Comparison of ENCODE assay signal across 8 cellular contexts in the genomic region with DNA sequence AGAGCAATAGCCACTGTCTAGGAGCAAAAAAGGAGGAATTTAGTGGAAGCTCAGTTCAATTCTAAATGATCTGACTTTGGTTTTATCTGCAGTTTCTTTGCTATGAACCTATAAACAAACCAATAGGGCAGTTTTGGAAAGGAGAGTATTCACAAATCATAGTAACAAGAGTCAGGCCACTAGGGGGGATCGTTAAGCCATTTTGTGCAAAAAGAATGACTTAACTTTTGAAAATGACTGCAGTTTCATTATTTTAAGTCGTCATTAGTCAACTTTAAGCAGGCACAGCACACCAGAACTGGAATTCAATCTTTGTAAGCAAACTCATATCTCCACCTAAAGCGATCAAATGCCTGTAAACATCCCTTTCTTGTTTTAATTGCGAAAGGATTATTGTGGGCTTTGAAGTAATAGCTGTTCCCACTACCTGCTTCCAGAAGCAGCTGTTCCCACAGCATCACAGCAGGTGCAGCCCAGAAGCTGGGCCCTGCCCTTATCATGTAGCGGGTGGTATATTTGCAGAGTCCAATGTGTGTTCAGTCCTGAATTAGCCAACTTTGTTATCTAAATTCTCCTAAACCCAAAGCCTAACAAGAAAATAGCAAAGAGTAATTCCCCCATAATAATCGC. TPM values are rescaled to one million over a fixed set of nuclear protein-coding genes. Genes with fewer than 3 reads are reported as not detected.
DNase-seq lines count a peak whose midpoint lies in the region; ATAC-seq and TF ChIP-seq lines count a peak whose summit lies in the region.

No MANE protein-coding gene starts in this region.

- no peak overlapping the region for H2AFZ ChIP-seq in DND-41 (ENCODE audit: low read depth, low read length)

- no peaks in the 10 kb centered on the region for H3K9me3 ChIP-seq in DND-41 (ENCODE audit: insufficient read depth, low read length, severe bottlenecking)

- no peak overlapping the region for H3K4me3 ChIP-seq in DND-41 (ENCODE audit: low read depth in 1 of 2, low read length in 2 of 2)

- peaks cover 7% of the 10 kb centered on the region for H3K27me3 ChIP-seq in DND-41 (ENCODE audit: insufficient read depth, low read length, poor library complexity)

- no peaks in the 10 kb centered on the region for H3K36me3 ChIP-seq in DND-41 (ENCODE audit: insufficient read depth, low read length)

- H3K4me2 ChIP-seq in DND-41 (ENCODE audit: insufficient read depth, low read length), result no peak overlapping the region

- no peaks in the 10 kb centered on the region for H3K79me2 ChIP-seq in DND-41 (ENCODE audit: insufficient read depth, low read length)

- H4K20me1 ChIP-seq in DND-41 (ENCODE audit: insufficient read depth, low read length), result no peaks in the 10 kb centered on the region

- TF ChIP-seq CTCF in DND-41 (IDR thresholded peaks at IDR 0.05; ENCODE audit: borderline replicate concordance, extremely low read depth, low read length, poor library complexity, severe bottlenecking), result peak; percentile 29

- no peak overlapping the region for H3K27ac ChIP-seq in DND-41 (ENCODE audit: low read length)

- DNase-seq in DND-41 (no peak), HT1080 (ENCODE audit: low read depth) (peak; percentile 25), SK-N-DZ (ENCODE audit: low spot score) (peak; percentile 21), inferior parietal cortex (ENCODE audit: extremely low spot score) (peak; percentile 53)

- ATAC-seq in DND-41 (ENCODE audit: insufficient read depth, low read depth) (no peak), GM19023 (IDR thresholded peaks at IDR 0.05; ENCODE audit: unreplicated experiment) (no peak), HG02759 (IDR thresholded peaks at IDR 0.05; ENCODE audit: unreplicated experiment) (no peak), GM19467 (IDR thresholded peaks at IDR 0.05; ENCODE audit: unreplicated experiment) (no peak), HG02642 (IDR thresholded peaks at IDR 0.05; ENCODE audit: poor library complexity, unreplicated experiment) (no peak)

- no peaks in the 10 kb centered on the region for H3K4me1 ChIP-seq in DND-41 (ENCODE audit: insufficient read depth, low read length)

- H3K9ac ChIP-seq in DND-41 (ENCODE audit: low read depth, low read length), result no peak overlapping the region

RNA-seq across cellular contexts. Expression of gene SOX21, which starts 51.5 kb away (rescaled TPM):
- 0.03 and 0.30 TPM in 2 replicates for total RNA-seq in HT1080 (2014; rRNA removed; shearing (Covaris generic))
- 3.5 TPM in 2 replicates for polyA plus RNA-seq in HT1080 (2015; cell fraction: cytosol; rRNA removed)
- 3.3 and 4.1 TPM in 2 replicates for polyA plus RNA-seq in HT1080 (2015; cell fraction: nucleus; rRNA removed)
- not detected in 2 replicates for polyA plus RNA-seq in SK-N-DZ (2014; cell fraction: cytosol; rRNA removed)
- polyA plus RNA-seq in SK-N-DZ (2014; cell fraction: nucleus; rRNA removed), result not detected in 2 replicates

RNA-seq across cellular contexts. Expression of gene GPR180, which starts 59.2 kb away (rescaled TPM):
- total RNA-seq in HT1080 (2014; rRNA removed; shearing (Covaris generic)), result 7.9 and 9.0 TPM in 2 replicates
- polyA plus RNA-seq in HT1080 (2015; cell fraction: cytosol; rRNA removed), result 6.7 and 7.4 TPM in 2 replicates
- 8.0 and 8.3 TPM in 2 replicates for polyA plus RNA-seq in HT1080 (2015; cell fraction: nucleus; rRNA removed)
- 3.9 and 5.0 TPM in 2 replicates for polyA plus RNA-seq in SK-N-DZ (2014; cell fraction: cytosol; rRNA removed)
- polyA plus RNA-seq in SK-N-DZ (2014; cell fraction: nucleus; rRNA removed), result 6.5 and 7.1 TPM in 2 replicates
